Comparison of ENCODE assay signal across 8 cellular contexts in the genomic region with DNA sequence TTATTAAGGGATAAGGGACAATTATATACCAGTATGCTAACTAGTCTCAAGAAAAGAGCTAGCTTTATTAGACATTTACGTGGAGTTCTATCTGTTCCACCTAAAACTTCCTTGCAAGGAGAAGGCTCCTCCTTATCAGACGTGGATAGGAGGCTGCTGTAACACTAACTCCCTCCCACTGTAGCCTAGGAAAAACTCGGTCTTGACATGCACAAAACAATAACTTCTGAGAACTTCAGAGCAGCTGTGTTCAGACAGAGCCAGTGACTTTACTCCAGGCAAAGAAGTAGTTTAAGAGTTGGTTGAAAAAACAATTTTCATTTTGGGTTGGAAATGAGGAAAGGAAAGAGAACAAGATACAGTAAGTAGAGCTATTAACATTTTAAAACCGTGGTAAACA. TPM values are rescaled to one million over a fixed set of nuclear protein-coding genes. Genes with fewer than 3 reads are reported as not detected.
A peak's percentile ranks its signal among the peaks of the same experiment; 100 is the strongest.
DNase-seq lines count a peak whose midpoint lies in the region; ATAC-seq and TF ChIP-seq lines count a peak whose summit lies in the region.

No MANE protein-coding gene starts in this region.

- no peak overlapping the region for H3K14ac ChIP-seq in mesenchymal stem cell (ENCODE audit: low read length in 2 of 2)

- H2AFZ ChIP-seq in mesenchymal stem cell (ENCODE audit: low read depth, low read length): no peak overlapping the region

- H2BK15ac ChIP-seq in mesenchymal stem cell (ENCODE audit: low read depth, poor library complexity, severe bottlenecking): no peak overlapping the region

- H2AK5ac ChIP-seq in mesenchymal stem cell (ENCODE audit: low read length, severe bottlenecking): no peak overlapping the region

- H3K4me3 ChIP-seq in left ventricle myocardium inferior (peak overlapping the region; percentile 79), mesenchymal stem cell (ENCODE audit: insufficient read depth in 1 of 2, low read depth in 1 of 2, low read length in 2 of 2) (peak overlapping the region in 1 of 2 experiments; percentile 91)

- no peak overlapping the region for H2BK120ac ChIP-seq in mesenchymal stem cell (ENCODE audit: low read depth, low read length)

- no peak overlapping the region for H4K91ac ChIP-seq in mesenchymal stem cell (ENCODE audit: low read length)

- DNase-seq in left ventricle myocardium inferior (no peak), Right ventricle myocardium inferior (ENCODE audit: missing footprints) (no peak), mesenchymal stem cell (peak; percentile 59), GM20000 (ENCODE audit: low spot score) (no peak), D341Med (ENCODE audit: low spot score) (no peak)
- no peak for DNase-seq in effector CD4-positive, alpha-beta T cell

- no peaks in the 10 kb centered on the region for H3K36me3 ChIP-seq in left ventricle myocardium inferior
- H3K36me3 ChIP-seq in mesenchymal stem cell (ENCODE audit: control insufficient read depth in 1 of 2, insufficient read depth in 2 of 2, low read depth in 1 of 2, low read length in 2 of 2): peaks cover 0 to 6% of the 10 kb centered on the region in 2 experiments

- H3K4me3 Mint-ChIP-seq in brain: peak overlapping the region; percentile 92 to 98 (median 96)

- WGBS in mesenchymal stem cell: 68% methylated on average over 4 of the region's 4 CpGs

- intact Hi-C loops in left ventricle myocardium inferior (cut with micrococcal nuclease): loop anchor here (10.0 kb wide), 1 partner anchor 51 kb away; a partner anchor contains a TSS
- intact Hi-C loops in Right ventricle myocardium inferior (cut with DNase I): no loop called here

- no peak overlapping the region for H2BK5ac ChIP-seq in mesenchymal stem cell (ENCODE audit: low read depth, low read length, poor library complexity, severe bottlenecking)

- peaks cover 2% of the 10 kb centered on the region for H3K79me1 ChIP-seq in mesenchymal stem cell (replicated peaks; ENCODE audit: low read length, poor library complexity, severe bottlenecking)

- no peak overlapping the region for H3K18ac ChIP-seq in mesenchymal stem cell (ENCODE audit: low read depth in 1 of 2, low read length in 2 of 2)

- no peak overlapping the region for H3K23ac ChIP-seq in mesenchymal stem cell (ENCODE audit: low read length in 2 of 2)

- no peaks in the 10 kb centered on the region for H3K27me3 Mint-ChIP-seq in brain

- peaks cover 59% of the 10 kb centered on the region for H3K4me1 Mint-ChIP-seq in brain

- no peak overlapping the region for H4K8ac ChIP-seq in mesenchymal stem cell (ENCODE audit: low read length)

- H3K9me3 Mint-ChIP-seq in brain: no peaks in the 10 kb centered on the region

- H3K4me2 ChIP-seq in mesenchymal stem cell (ENCODE audit: low read length, poor library complexity, severe bottlenecking): peak overlapping the region; percentile 70

- ATAC-seq in Right ventricle myocardium inferior (no peak), HG02885 (IDR thresholded peaks at IDR 0.05; ENCODE audit: poor library complexity, unreplicated experiment) (no peak)

- H2BK12ac ChIP-seq in mesenchymal stem cell (ENCODE audit: low read length in 2 of 2): no peak overlapping the region

- H3K27ac ChIP-seq in left ventricle myocardium inferior (replicated peaks) (peak overlapping the region; percentile 98), mesenchymal stem cell (ENCODE audit: low read length, poor library complexity, severe bottlenecking) (peak overlapping the region; percentile 61)

- no peak overlapping the region for H3K4ac ChIP-seq in mesenchymal stem cell (ENCODE audit: low read depth in 1 of 2, low read length in 2 of 2)

- no peaks in the 10 kb centered on the region for H3K27me3 ChIP-seq in left ventricle myocardium inferior (ENCODE audit: low read depth)
- no peaks in the 10 kb centered on the region for H3K27me3 ChIP-seq in mesenchymal stem cell (ENCODE audit: control insufficient read depth in 1 of 2, insufficient read depth in 1 of 2, low read length in 2 of 2)

- H3K4me1 ChIP-seq in left ventricle myocardium inferior: peaks cover 59% of the 10 kb centered on the region
- peaks cover 4% of the 10 kb centered on the region for H3K4me1 ChIP-seq in mesenchymal stem cell (ENCODE audit: control insufficient read depth, insufficient read depth, low read depth, low read length)

- H3K9ac ChIP-seq in mesenchymal stem cell (ENCODE audit: low read length): peak overlapping the region; percentile 98

- H3K9me3 ChIP-seq in left ventricle myocardium inferior (replicated peaks) (no peaks in the 10 kb centered on the region), mesenchymal stem cell (ENCODE audit: control insufficient read depth, low read length) (no peaks in the 10 kb centered on the region)

- peak overlapping the region; percentile 39 to 98 (median 96) for H3K27ac Mint-ChIP-seq in brain

- H3K36me3 Mint-ChIP-seq in brain: peaks cover 14% of the 10 kb centered on the region

- TF ChIP-seq CTCF in left ventricle myocardium inferior (IDR thresholded peaks at IDR 0.05; ENCODE audit: borderline replicate concordance): no peak
- TF ChIP-seq CTCF in brain (conservative IDR thresholded peaks at IDR 0.05): no peak
- no peak for TF ChIP-seq CTCF in GM20000 (IDR thresholded peaks at IDR 0.05; ENCODE audit: extremely low read depth, missing control alignments)

RNA-seq across cellular contexts. Expression of a gene that starts 2.7 kb away (rescaled TPM):
- total RNA-seq in left ventricle myocardium inferior (29.8 TPM), Right ventricle myocardium inferior (39.8 TPM)
- 36.2 TPM for polyA plus RNA-seq in brain (ENCODE audit: insufficient read depth, low read depth, low replicate concordance)
- 24.9 TPM for polyA plus RNA-seq in mesenchymal stem cell (2013, experiment 1 of 2)
- 24.6 TPM for polyA plus RNA-seq in mesenchymal stem cell (2013, experiment 2 of 2)

RNA-seq across cellular contexts. Expression of a gene that starts 52.4 kb away (rescaled TPM):
- total RNA-seq in left ventricle myocardium inferior (534 TPM), Right ventricle myocardium inferior (600 TPM)
- 614 TPM for polyA plus RNA-seq in brain (ENCODE audit: insufficient read depth, low read depth, low replicate concordance)
- polyA plus RNA-seq in mesenchymal stem cell (2013, experiment 1 of 2): 474 TPM
- polyA plus RNA-seq in mesenchymal stem cell (2013, experiment 2 of 2): 484 TPM
